13 cellular contexts compared by ENCODE assay signal in genomic region chr5:160539431-160539830, GRCh38.
DNase-seq lines count a peak whose midpoint lies in the region; ATAC-seq, FAIRE-seq and TF ChIP-seq lines count a peak whose summit lies in the region.
"Had no signal": no experiment of that assay in that cellular context is flagged by ENCODE, and none has a peak within 500 bp of the region (broad histone marks: within the 10 kb centered on the region; RNA-seq: fewer than 3 reads in every experiment).

No MANE protein-coding gene starts in this region.

- peak; percentile 79 for DNase-seq in RCC 7860 (ENCODE audit: low spot score)
- DNase-seq in stimulated activated CD4-positive, alpha-beta T cell treated with anti-CD3 and anti-CD28 coated beads, Interleukin-12 subunit alpha, Interleukin-12 subunit beta, amount 100 ng/mL, for 24 hours (ENCODE audit: low read depth in 2 of 2): peak; percentile 13 to 60
- no peak for DNase-seq in AG08395 (ENCODE audit: low spot score)
- DNase-seq in SKM-1 (lab: John Stamatoyannopoulos, UW; ENCODE audit: unreplicated experiment): no peak
- no peak for DNase-seq in D721Med (ENCODE audit: insufficient read length, low spot score)
- DNase-seq in NCI-H1048 (lab: John Stamatoyannopoulos, UW): no peak
- DNase-seq: Caco-2; effector memory CD4-positive, alpha-beta T cell; mesendoderm; MM.1S; posterior cingulate gyrus had no signal

- FAIRE-seq in RCC 7860 (lab: Jason Lieb, UNC) (peak; percentile 90), D721Med (lab: Jason Lieb, UNC) (no peak)

- ATAC-seq in GM18498 (IDR thresholded peaks at IDR 0.05; ENCODE audit: unreplicated experiment): peak; percentile 45
- peak; percentile 67 for ATAC-seq in GM19395 (IDR thresholded peaks at IDR 0.05; ENCODE audit: unreplicated experiment)

- no peak for TF ChIP-seq CTCF in D721Med (IDR thresholded peaks at IDR 0.05; ENCODE audit: insufficient read depth, missing control alignments)

Comparison
In these comparisons a context has a peak if more than half of its experiments do, and no peak if none do; other contexts are left out.
1. DNase-seq: peak in RCC 7860 (single experiment) and stimulated activated CD4-positive, alpha-beta T cell treated with anti-CD3 and anti-CD28 coated beads, Interleukin-12 subunit alpha, Interleukin-12 subunit beta, amount 100 ng/mL, for 24 hours (2 of 2); none in AG08395 (single experiment), SKM-1 (single experiment), D721Med (single experiment) and NCI-H1048 (single experiment).